In the genomic region with DNA sequence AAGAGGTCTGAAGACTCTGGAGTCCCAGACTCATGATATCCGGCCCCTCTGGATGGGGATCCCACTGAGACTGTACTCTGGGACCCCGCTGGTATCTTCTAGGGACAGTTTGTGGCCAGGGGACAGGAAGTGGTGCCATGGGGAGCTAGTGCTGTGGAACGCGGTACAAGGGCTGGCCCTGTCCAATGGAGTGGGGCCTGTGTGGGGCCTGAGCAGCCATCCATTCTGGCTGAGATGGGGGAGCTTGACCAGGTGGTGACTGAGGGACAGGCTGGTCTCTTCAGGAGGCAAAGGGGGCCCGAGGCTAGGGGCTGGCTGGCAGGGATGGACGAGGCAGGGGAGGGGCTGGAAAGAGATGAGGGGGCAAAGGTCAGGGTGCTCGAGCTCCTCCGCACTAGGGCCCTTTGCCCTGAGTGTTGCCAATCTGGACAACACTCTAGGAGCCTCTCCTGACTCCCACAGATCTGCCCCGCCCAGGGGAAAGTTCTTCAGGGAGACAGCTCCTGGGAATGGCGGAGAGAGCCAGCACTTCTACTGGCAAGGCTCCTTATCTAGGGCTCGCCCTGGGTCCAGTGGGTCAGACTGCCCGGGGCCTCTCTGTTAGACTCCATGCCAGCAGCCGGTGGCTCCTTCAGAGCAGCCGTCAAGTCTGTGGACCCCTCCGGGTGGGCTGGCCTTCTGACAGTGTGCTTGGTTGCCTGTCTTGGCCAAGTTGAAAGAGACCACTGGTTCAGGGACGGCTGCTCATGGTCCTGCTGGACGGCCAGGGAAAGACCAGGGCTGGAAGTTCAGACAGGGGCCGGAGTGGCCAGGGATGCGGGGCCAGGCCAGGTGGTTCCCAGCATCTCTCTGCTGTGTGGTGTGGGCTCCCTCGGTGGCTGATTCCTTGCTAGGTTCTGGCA, we compare ENCODE assay signal across 14 cellular contexts. TPM values are rescaled to one million over a fixed set of nuclear protein-coding genes. Genes with fewer than 3 reads are reported as not detected.
DNase-seq lines count a peak whose midpoint lies in the region; ATAC-seq and TF ChIP-seq lines count a peak whose summit lies in the region.
"Had no signal": no experiment of that assay in that cellular context is flagged by ENCODE, and none has a peak within 500 bp of the region (broad histone marks: within the 10 kb centered on the region; RNA-seq: fewer than 3 reads in every experiment).

No MANE protein-coding gene starts in this region.

- ATAC-seq in left colon = peak; percentile 47
- no peak for ATAC-seq in thoracic aorta (ENCODE audit: insufficient number of reproducible peaks, low FRiP score, low read depth)
- ATAC-seq in esophagus mucosa = no peak
- ATAC-seq: activated CD8-positive, alpha-beta T cell treated with anti-CD3 and anti-CD28 coated beads, Interleukin-2, amount 10 ng/mL, durations not matched to agents 7 days and 5 days had no signal

- H3K4me2 ChIP-seq in neural progenitor cell = no peak overlapping the region

- H3K36me3 ChIP-seq in breast epithelium (no peaks in the 10 kb centered on the region), thoracic aorta (no peaks in the 10 kb centered on the region), neural progenitor cell (no peaks in the 10 kb centered on the region)
- H3K36me3 ChIP-seq: sigmoid colon had no signal

- no peaks in the 10 kb centered on the region for H3K79me2 ChIP-seq in neural progenitor cell (ENCODE audit: low read depth)

- no peak overlapping the region for H3K27ac Mint-ChIP-seq in neural progenitor cell
- H3K27ac Mint-ChIP-seq: activated CD8-positive, alpha-beta T cell treated with anti-CD3 and anti-CD28 coated beads, Interleukin-2, amount 10 ng/mL, durations not matched to agents 7 days and 5 days had no signal

- H3K4me1 Mint-ChIP-seq in neural progenitor cell = peaks cover 5% of the 10 kb centered on the region

- TF ChIP-seq POLR2A in breast epithelium (IDR thresholded peaks at IDR 0.05) = no peak

- no peaks in the 10 kb centered on the region for H4K20me1 ChIP-seq in neural progenitor cell (ENCODE audit: low read depth)

- no peak overlapping the region for H2AFZ ChIP-seq in neural progenitor cell (replicated peaks)

- peaks cover 13% of the 10 kb centered on the region for H3K27me3 Mint-ChIP-seq in neural progenitor cell (ENCODE audit: insufficient read depth, low read depth)

- H3F3A ChIP-seq in neural progenitor cell (ENCODE audit: low read depth) = no peaks in the 10 kb centered on the region

- no peaks in the 10 kb centered on the region for H3K36me3 Mint-ChIP-seq in neural progenitor cell

- H3K27me3 ChIP-seq in breast epithelium (no peaks in the 10 kb centered on the region), thoracic aorta (replicated peaks; ENCODE audit: insufficient read depth) (no peaks in the 10 kb centered on the region), neural progenitor cell (no peaks in the 10 kb centered on the region)

- no peak overlapping the region for H3K4me3 ChIP-seq in breast epithelium
- H3K4me3 ChIP-seq in thoracic aorta = no peak overlapping the region
- H3K4me3 ChIP-seq in neural progenitor cell = no peak overlapping the region
- H3K4me3 ChIP-seq: sigmoid colon had no signal

- H3K27ac ChIP-seq in breast epithelium (peak overlapping the region; percentile 91 to 95), thoracic aorta (peak overlapping the region; percentile 90 to 97), neural progenitor cell (no peak overlapping the region)
- H3K27ac ChIP-seq: C4-2B had no signal

- intact Hi-C loops in breast epithelium (cut with DNase I; ENCODE audit: low total_unique reads) = no loop called here
- intact Hi-C loops in left colon (cut with DNase I, micrococcal nuclease) = no loop called here

- H3K9me3 ChIP-seq in breast epithelium (no peaks in the 10 kb centered on the region), thoracic aorta (no peaks in the 10 kb centered on the region), neural progenitor cell (ENCODE audit: low read depth) (no peaks in the 10 kb centered on the region)
- H3K9me3 ChIP-seq: sigmoid colon had no signal

- TF ChIP-seq CTCF in breast epithelium (IDR thresholded peaks at IDR 0.05) (no peak), thoracic aorta (IDR thresholded peaks at IDR 0.05) (no peak), neural progenitor cell (IDR thresholded peaks at IDR 0.05) (no peak), GM20000 (IDR thresholded peaks at IDR 0.05; ENCODE audit: extremely low read depth, missing control alignments) (no peak)

- no peak overlapping the region for H3K9ac ChIP-seq in neural progenitor cell

- no peak overlapping the region for H3K4me3 Mint-ChIP-seq in neural progenitor cell
- H3K4me3 Mint-ChIP-seq: activated CD8-positive, alpha-beta T cell treated with anti-CD3 and anti-CD28 coated beads, Interleukin-2, amount 10 ng/mL, durations not matched to agents 7 days and 5 days had no signal

- peaks cover 5% of the 10 kb centered on the region for H3K9me3 Mint-ChIP-seq in neural progenitor cell

- H3K4me1 ChIP-seq in breast epithelium (peaks cover 0 to 9% of the 10 kb centered on the region in 2 donors), thoracic aorta (ENCODE audit: control insufficient read depth in 1 of 2, low read depth in 2 of 2) (peaks cover 34 to 69% of the 10 kb centered on the region in 2 donors), neural progenitor cell (no peaks in the 10 kb centered on the region)

- DNase-seq in LoVo (ENCODE audit: low spot score) (peak; percentile 47), breast epithelium (ENCODE audit: low spot score in 2 of 2) (no peak), left colon (peak; percentile 75 to 82), thoracic aorta (ENCODE audit: low spot score) (no peak), neural progenitor cell (ENCODE audit: low spot score) (no peak), GM20000 (ENCODE audit: low spot score) (no peak)
- DNase-seq: activated CD8-positive, alpha-beta T cell treated with anti-CD3 and anti-CD28 coated beads, Interleukin-2, amount 10 ng/mL, durations not matched to agents 7 days and 5 days; anterior cingulate cortex; Kasumi-1; NCI-H1436 treated with DMSO at 0.1 percent for 48 hours; sigmoid colon; stimulated activated CD4-positive, alpha-beta T cell treated with anti-CD3 and anti-CD28 coated beads, Interleukin-4, amount 100 ng/mL, for 4 hours had no signal

RNA-seq across cellular contexts. Expression of gene MALL, which starts 12.3 kb away (rescaled TPM):
- 10 to 100 TPM in 1 of 3 donors, 1 to 10 TPM in 2; 6.2 to 19.6 (median 9.2) TPM for total RNA-seq in breast epithelium
- total RNA-seq in left colon = 100 to 1,000 TPM; 368 to 561 TPM
- total RNA-seq in thoracic aorta = 10 to 100 TPM; 25.3 to 27.6 TPM
- total RNA-seq in neural progenitor cell (ENCODE audit: low replicate concordance) = 1.1 and 1.4 TPM in 2 replicates
- total RNA-seq in esophagus mucosa = 248 TPM
- total RNA-seq: activated CD8-positive, alpha-beta T cell treated with anti-CD3 and anti-CD28 coated beads, Interleukin-2, amount 10 ng/mL, durations not matched to agents 7 days and 5 days had no signal

Comparison
In these comparisons a context has a peak if more than half of its experiments do, and no peak if none do; other contexts are left out.
1. DNase-seq: peak in LoVo (single experiment) and left colon (2 of 2); none in breast epithelium (0 of 2), thoracic aorta (single experiment), neural progenitor cell (single experiment) and GM20000 (single experiment).